8 cellular contexts compared by ENCODE assay signal in the genomic region with DNA sequence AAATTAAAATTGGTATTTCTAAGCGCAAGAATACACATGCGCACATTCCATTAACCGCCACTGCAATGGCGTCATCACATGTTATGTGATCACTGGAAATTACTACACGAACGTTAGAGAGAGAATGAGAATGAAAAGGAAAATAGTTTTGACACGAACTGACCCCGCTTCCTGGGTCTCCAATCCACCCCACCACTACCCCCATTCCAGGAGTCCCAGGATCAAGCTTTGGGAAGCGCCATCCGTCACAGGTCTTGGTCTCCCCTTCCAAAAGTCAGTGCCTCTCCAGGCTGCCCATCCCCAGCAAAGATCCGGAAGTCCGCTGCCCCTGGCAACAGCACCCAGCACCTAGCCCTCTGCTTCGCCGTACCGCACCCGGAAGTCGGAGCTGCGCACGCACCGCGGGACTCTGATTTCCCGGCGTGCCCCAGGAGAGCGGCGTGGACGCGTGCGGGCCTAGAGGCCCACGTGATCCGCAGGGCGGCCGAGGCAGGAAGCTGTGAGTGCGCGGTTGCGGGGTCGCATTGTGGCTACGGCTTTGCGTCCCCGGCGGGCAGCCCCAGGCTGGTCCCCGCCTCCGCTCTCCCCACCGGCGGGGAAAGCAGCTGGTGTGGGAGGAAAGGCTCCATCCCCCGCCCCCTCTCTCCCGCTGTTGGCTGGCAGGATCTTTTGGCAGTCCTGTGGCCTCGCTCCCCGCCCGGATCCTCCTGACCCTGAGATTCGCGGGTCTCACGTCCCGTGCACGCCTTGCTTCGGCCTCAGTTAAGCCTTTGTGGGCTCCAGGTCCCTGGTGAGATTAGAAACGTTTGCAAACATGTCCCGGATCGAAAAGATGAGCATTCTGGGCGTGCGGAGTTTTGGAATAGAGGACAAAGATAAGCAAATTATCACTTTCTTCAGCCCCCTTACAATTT. TPM values are rescaled to one million over a fixed set of nuclear protein-coding genes. Genes with fewer than 3 reads are reported as not detected.
DNase-seq lines count a peak whose midpoint lies in the region; ATAC-seq and TF ChIP-seq lines count a peak whose summit lies in the region.

RAD50 (plus strand) TSS at position 467 of the 914 bp plus-strand sequence; CDS start at position 815, 348 bp downstream.

- TF ChIP-seq CTCF in LNCaP clone FGC (IDR thresholded peaks at IDR 0.05; ENCODE audit: control insufficient read depth, extremely low read depth, insufficient read depth) (no peak), RWPE1 (conservative IDR thresholded peaks at IDR 0.05; ENCODE audit: low read depth) (no peak), fibroblast of mammary gland (conservative IDR thresholded peaks at IDR 0.05; ENCODE audit: control insufficient read depth, insufficient read depth, low read depth, low read length) (no peak)

- H3K36me3 Mint-ChIP-seq in activated T-helper 17 cell treated with anti-CD3 and anti-CD28 coated beads, Interleukin-2, amount 50 U/mL, for 72 hours (ENCODE audit: low read depth) = peaks cover 29% of the 10 kb centered on the region
- H3K36me3 Mint-ChIP-seq in naive thymus-derived CD8-positive, alpha-beta T cell = peaks cover 0 to 4% (median 0%) of the 10 kb centered on the region in 3 donors
- peaks cover 0 to 12% of the 10 kb centered on the region in 2 donors for H3K36me3 Mint-ChIP-seq in stimulated activated naive B cell treated with anti-CD40 and anti-IgM and Interleukin-4, amounts not matched to agents 10 μg/mL and 1 μg/mL and 100 μg/mL, for 72 hours

- peaks cover 16% of the 10 kb centered on the region for H3K4me1 Mint-ChIP-seq in activated T-helper 17 cell treated with anti-CD3 and anti-CD28 coated beads, Interleukin-2, amount 50 U/mL, for 72 hours
- peaks cover 9 to 29% (median 22%) of the 10 kb centered on the region in 4 donors for H3K4me1 Mint-ChIP-seq in naive thymus-derived CD8-positive, alpha-beta T cell
- peaks cover 9 to 24% of the 10 kb centered on the region in 2 donors for H3K4me1 Mint-ChIP-seq in stimulated activated naive B cell treated with anti-CD40 and anti-IgM and Interleukin-4, amounts not matched to agents 10 μg/mL and 1 μg/mL and 100 μg/mL, for 72 hours

- H3K27ac ChIP-seq in RWPE1 = peak within 1 kb of the TSS; percentile 89

- peak within 1 kb of the TSS; percentile 96 for H3K27ac Mint-ChIP-seq in activated T-helper 17 cell treated with anti-CD3 and anti-CD28 coated beads, Interleukin-2, amount 50 U/mL, for 72 hours
- H3K27ac Mint-ChIP-seq in naive thymus-derived CD8-positive, alpha-beta T cell = peak within 1 kb of the TSS; percentile 93 to 99 (median 97)
- peak within 1 kb of the TSS; percentile 98 for H3K27ac Mint-ChIP-seq in stimulated activated naive B cell treated with anti-CD40 and anti-IgM and Interleukin-4, amounts not matched to agents 10 μg/mL and 1 μg/mL and 100 μg/mL, for 72 hours

- DNase-seq in EH (ENCODE audit: low read depth) (peak; percentile 91), GOT3 (lab: John Stamatoyannopoulos, UW) (peak; percentile 92), LNCaP clone FGC (ENCODE audit: low read depth) (peak; percentile 85), RWPE1 (ENCODE audit: low spot score) (peak; percentile 94), fibroblast of mammary gland (ENCODE audit: low read depth) (peak; percentile 87)
- peak; percentile 84 to 95 (median 92) for DNase-seq in naive thymus-derived CD8-positive, alpha-beta T cell
- peak; percentile 92 for DNase-seq in stimulated activated naive B cell treated with anti-CD40 and anti-IgM and Interleukin-4, amounts not matched to agents 10 μg/mL and 1 μg/mL and 100 μg/mL, for 72 hours

- peak; percentile 98 for ATAC-seq in activated T-helper 17 cell treated with anti-CD3 and anti-CD28 coated beads, Interleukin-2, amount 50 U/mL, for 72 hours (replicated peaks)
- peak; percentile 95 to 96 for ATAC-seq in naive thymus-derived CD8-positive, alpha-beta T cell
- peak; percentile 99 for ATAC-seq in stimulated activated naive B cell treated with anti-CD40 and anti-IgM and Interleukin-4, amounts not matched to agents 10 μg/mL and 1 μg/mL and 100 μg/mL, for 72 hours (replicated peaks)

- CTCF ChIA-PET in RWPE1 (lab: Yijun Ruan, JAX) = no interaction called here

- no peaks in the 10 kb centered on the region for H3K9me3 Mint-ChIP-seq in activated T-helper 17 cell treated with anti-CD3 and anti-CD28 coated beads, Interleukin-2, amount 50 U/mL, for 72 hours
- no peaks in the 10 kb centered on the region for H3K9me3 Mint-ChIP-seq in naive thymus-derived CD8-positive, alpha-beta T cell
- peaks cover 0 to 5% of the 10 kb centered on the region in 2 donors for H3K9me3 Mint-ChIP-seq in stimulated activated naive B cell treated with anti-CD40 and anti-IgM and Interleukin-4, amounts not matched to agents 10 μg/mL and 1 μg/mL and 100 μg/mL, for 72 hours

- POLR2A ChIA-PET in RWPE1 (lab: Yijun Ruan, JAX; ENCODE audit: low non-redundant PET) = interaction anchor here (0.5 to 0.7 kb wide), 4 partner anchors 21 to 1496 kb away, joined by 3 to 5 read pairs (median 4); no protein-coding TSS in a partner anchor
- POLR2A ChIA-PET in naive thymus-derived CD8-positive, alpha-beta T cell (lab: Charles Lee) = interaction anchor here (0.7 to 1.3 kb wide), 11 partner anchors 28 to 494 kb away, joined by 3 to 7 read pairs (median 3); partner anchors contain the start of genes CCNI2, GDF9, IRF1 and KIF3A

- no peaks in the 10 kb centered on the region for H3K27me3 Mint-ChIP-seq in activated T-helper 17 cell treated with anti-CD3 and anti-CD28 coated beads, Interleukin-2, amount 50 U/mL, for 72 hours
- no peaks in the 10 kb centered on the region for H3K27me3 Mint-ChIP-seq in naive thymus-derived CD8-positive, alpha-beta T cell
- H3K27me3 Mint-ChIP-seq in stimulated activated naive B cell treated with anti-CD40 and anti-IgM and Interleukin-4, amounts not matched to agents 10 μg/mL and 1 μg/mL and 100 μg/mL, for 72 hours = no peaks in the 10 kb centered on the region

- peak within 1 kb of the TSS; percentile 95 for H3K4me3 Mint-ChIP-seq in activated T-helper 17 cell treated with anti-CD3 and anti-CD28 coated beads, Interleukin-2, amount 50 U/mL, for 72 hours
- H3K4me3 Mint-ChIP-seq in naive thymus-derived CD8-positive, alpha-beta T cell = peak within 1 kb of the TSS; percentile 92 to 99 (median 97)
- peak within 1 kb of the TSS; percentile 97 to 98 for H3K4me3 Mint-ChIP-seq in stimulated activated naive B cell treated with anti-CD40 and anti-IgM and Interleukin-4, amounts not matched to agents 10 μg/mL and 1 μg/mL and 100 μg/mL, for 72 hours

- H3K4me3 ChIP-seq in LNCaP clone FGC (ENCODE audit: low read depth, low read length) = peak within 1 kb of the TSS; percentile 66
- peak within 1 kb of the TSS; percentile 86 for H3K4me3 ChIP-seq in fibroblast of mammary gland (ENCODE audit: control insufficient read depth, low read depth, low read length)

RNA-seq across cellular contexts. Expression of gene RAD50, which starts in this region (rescaled TPM):
- 10 to 100 TPM; 31.7 to 37.2 TPM for total RNA-seq in activated T-helper 17 cell treated with anti-CD3 and anti-CD28 coated beads, Interleukin-2, amount 50 U/mL, for 72 hours
- total RNA-seq in naive thymus-derived CD8-positive, alpha-beta T cell = 10 to 100 TPM; 34.2 to 36.1 TPM
- 10 to 100 TPM; 12.0 to 30.2 (median 20.0) TPM for polyA plus RNA-seq in naive thymus-derived CD8-positive, alpha-beta T cell

Comparison
In these comparisons a context has a peak if more than half of its experiments do, and no peak if none do; other contexts are left out.
1. Peak in every context shown above with its lines: DNase-seq, ATAC-seq, H3K4me3 ChIP-seq and H3K27ac ChIP-seq.